Comparison of ENCODE assay signal across 28 cellular contexts in genomic region chr2:241158546-241158900, GRCh38. TPM values are rescaled to one million over a fixed set of nuclear protein-coding genes. Genes with fewer than 3 reads are reported as not detected.
"Had no signal": no experiment of that assay in that cellular context is flagged by ENCODE, and none has a peak within 500 bp of the region (broad histone marks: within the 10 kb centered on the region; RNA-seq: fewer than 3 reads in every experiment).

No MANE protein-coding gene starts in this region.

- H3K9me3 Mint-ChIP-seq: activated CD4-positive, alpha-beta memory T cell treated with anti-CD3 and anti-CD28 coated beads for 36 hours; activated CD4-positive, alpha-beta T cell treated with anti-CD3 and anti-CD28 coated beads, Interleukin-2, amount 10 ng/mL, durations not matched to agents 24 days and 14 days; activated naive CD4-positive, alpha-beta T cell treated with anti-CD3 and anti-CD28 coated beads for 36 hours; activated naive CD8-positive, alpha-beta T cell treated with anti-CD3 and anti-CD28 coated beads for 36 hours; brain; effector memory CD8-positive, alpha-beta T cell; mesothelial cell of epicardium; naive B cell; nephron progenitor cell; stimulated activated naive CD8-positive, alpha-beta T cell treated with anti-CD3 and anti-CD28 coated beads, Interleukin-15, Interleukin-2, amounts not matched to agents 100 ng/mL and 50 ng/mL, for 24 hours had no signal

- ATAC-seq: effector memory CD8-positive, alpha-beta T cell; gastroesophageal sphincter; left cardiac atrium; left ventricle myocardium superior had no signal

- H3K4me3 Mint-ChIP-seq: activated CD4-positive, alpha-beta memory T cell treated with anti-CD3 and anti-CD28 coated beads for 36 hours; activated CD4-positive, alpha-beta T cell treated with anti-CD3 and anti-CD28 coated beads, Interleukin-2, amount 10 ng/mL, durations not matched to agents 24 days and 14 days; activated naive CD4-positive, alpha-beta T cell treated with anti-CD3 and anti-CD28 coated beads for 36 hours; activated naive CD8-positive, alpha-beta T cell treated with anti-CD3 and anti-CD28 coated beads for 36 hours; brain; effector memory CD8-positive, alpha-beta T cell; mesothelial cell of epicardium; naive B cell; nephron progenitor cell; stimulated activated naive CD8-positive, alpha-beta T cell treated with anti-CD3 and anti-CD28 coated beads, Interleukin-15, Interleukin-2, amounts not matched to agents 100 ng/mL and 50 ng/mL, for 24 hours had no signal

- H3K27ac ChIP-seq: ascending aorta, cardiac muscle cell, coronary artery, gastroesophageal sphincter, neutrophil, ovary, prostate gland, thoracic aorta, uterus had no signal

- H3K27me3 Mint-ChIP-seq: activated CD4-positive, alpha-beta memory T cell treated with anti-CD3 and anti-CD28 coated beads for 36 hours; activated CD4-positive, alpha-beta T cell treated with anti-CD3 and anti-CD28 coated beads, Interleukin-2, amount 10 ng/mL, durations not matched to agents 24 days and 14 days; activated naive CD8-positive, alpha-beta T cell treated with anti-CD3 and anti-CD28 coated beads for 36 hours; brain; effector memory CD8-positive, alpha-beta T cell; naive B cell; stimulated activated naive CD8-positive, alpha-beta T cell treated with anti-CD3 and anti-CD28 coated beads, Interleukin-15, Interleukin-2, amounts not matched to agents 100 ng/mL and 50 ng/mL, for 24 hours had no signal

- H3K36me3 ChIP-seq: ovary, prostate gland, uterus had no signal

- DNase-seq: activated CD4-positive, alpha-beta memory T cell treated with anti-CD3 and anti-CD28 coated beads for 36 hours; activated CD4-positive, alpha-beta T cell treated with anti-CD3 and anti-CD28 coated beads, Interleukin-2, amount 10 ng/mL, durations not matched to agents 24 days and 14 days; activated CD4-positive, CD25-positive, alpha-beta regulatory T cell treated with anti-CD3 and anti-CD28 coated beads, Interleukin-2, amount 50 U/mL, for 72 hours; activated CD8-positive, alpha-beta memory T cell treated with anti-CD3 and anti-CD28 coated beads, Interleukin-2, amount 50 U/mL, for 48 hours; activated effector memory CD4-positive, alpha-beta T cell treated with anti-CD3 and anti-CD28 coated beads, Interleukin-2, amount 50 U/mL, for 16 hours; activated naive CD4-positive, alpha-beta T cell treated with anti-CD3 and anti-CD28 coated beads for 36 hours; activated naive CD8-positive, alpha-beta T cell treated with anti-CD3 and anti-CD28 coated beads for 36 hours; activated T-cell treated with anti-CD3 and anti-CD28 coated beads, Interleukin-2, amount 50 U/mL, for 48 hours; effector memory CD8-positive, alpha-beta T cell; hippocampal formation; left cardiac atrium; left ventricle myocardium superior; naive B cell; nephron progenitor cell; ovary; T-helper 9 cell; trophoblast cell; uterus had no signal

- H3K9me3 ChIP-seq: ascending aorta, gastroesophageal sphincter, neutrophil, ovary, prostate gland, thoracic aorta, uterus had no signal

- H3K4me1 Mint-ChIP-seq: mesothelial cell of epicardium had no signal

- H3K4me3 ChIP-seq: ascending aorta, cardiac muscle cell, coronary artery, gastroesophageal sphincter, ovary, prostate gland, thoracic aorta, uterus had no signal

- H3K27ac Mint-ChIP-seq: activated CD4-positive, alpha-beta memory T cell treated with anti-CD3 and anti-CD28 coated beads for 36 hours; activated CD4-positive, alpha-beta T cell treated with anti-CD3 and anti-CD28 coated beads, Interleukin-2, amount 10 ng/mL, durations not matched to agents 24 days and 14 days; activated naive CD8-positive, alpha-beta T cell treated with anti-CD3 and anti-CD28 coated beads for 36 hours; brain; effector memory CD8-positive, alpha-beta T cell; mesothelial cell of epicardium; naive B cell; nephron progenitor cell; stimulated activated naive CD8-positive, alpha-beta T cell treated with anti-CD3 and anti-CD28 coated beads, Interleukin-15, Interleukin-2, amounts not matched to agents 100 ng/mL and 50 ng/mL, for 24 hours had no signal

- H3K27me3 ChIP-seq: ascending aorta, cardiac muscle cell, gastroesophageal sphincter, neutrophil, ovary, uterus had no signal

RNA-seq across cellular contexts. Expression of gene PASK, which starts 9.3 kb away (rescaled TPM):
- total RNA-seq: ascending aorta had no signal
